2 cellular contexts compared by ENCODE assay signal in the genomic region with DNA sequence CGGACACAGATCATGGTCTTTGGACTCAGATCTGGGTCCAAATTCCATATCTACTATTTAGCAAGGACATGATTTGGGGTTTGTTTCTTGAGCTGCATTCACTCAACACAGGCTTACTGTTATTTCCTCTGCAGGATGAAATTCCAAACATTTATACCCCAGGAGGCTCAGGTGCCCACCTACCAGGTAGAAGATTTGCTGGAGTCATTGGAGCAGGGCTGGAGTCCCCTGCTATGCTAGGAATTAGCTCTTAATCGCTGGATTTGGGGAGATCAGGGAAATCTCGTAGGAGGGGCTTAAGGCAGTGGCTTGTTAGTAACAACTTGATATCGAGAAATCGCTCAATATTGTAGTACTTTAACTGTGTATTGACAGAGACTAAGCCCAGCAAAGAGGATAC.
TF ChIP-seq lines count a peak whose summit lies in the region.

No MANE protein-coding gene starts in this region.

TF ChIP-seq in GM23338, 12 proteins besides CTCF, POLR2A, EP300 and RAD21:
- no peak for TF ChIP-seq ZNF114 (CRISPR knock-in tag; IDR thresholded peaks at IDR 0.05)
- no peak for TF ChIP-seq ETS1 (IDR thresholded peaks at IDR 0.05)
- TF ChIP-seq EZH2phosphoT487 (IDR thresholded peaks at IDR 0.05; ENCODE audit: unreplicated experiment), result no peak
TF ChIP-seq in GM23338: peak in this region for 0.

TF ChIP-seq in H1, 55 proteins besides CTCF, POLR2A, EP300 and RAD21:
- TF ChIP-seq CBX8 (IDR thresholded peaks at IDR 0.05; ENCODE audit: borderline replicate concordance, low read depth, low read length), result no peak
- no peak for TF ChIP-seq TBP (IDR thresholded peaks at IDR 0.05; ENCODE audit: low read depth, low read length)
- peak; percentile 22; the same call in 1 of the 2 replicates for TF ChIP-seq TEAD4 (IDR thresholded peaks at IDR 0.05; ENCODE audit: low read depth, low read length)
- TF ChIP-seq SP1 (IDR thresholded peaks at IDR 0.05; ENCODE audit: low read depth, low read length), result no peak
- TF ChIP-seq PHF8 (conservative IDR thresholded peaks at IDR 0.05; ENCODE audit: low read depth, low read length), result no peak
